ENCODE assay signal across 8 cellular contexts in genomic region chr2:30422437-30422805, GRCh38. TPM values are rescaled to one million over a fixed set of nuclear protein-coding genes. Genes with fewer than 3 reads are reported as not detected.
DNase-seq lines count a peak whose midpoint lies in the region; ATAC-seq and TF ChIP-seq lines count a peak whose summit lies in the region.

No MANE protein-coding gene starts in this region.

- no peak overlapping the region for H3K4ac ChIP-seq in neuronal stem cell (ENCODE audit: low read length)

- H2BK5ac ChIP-seq in neuronal stem cell (ENCODE audit: low read length), result no peak overlapping the region

- H2BK12ac ChIP-seq in neuronal stem cell (ENCODE audit: low read length), result no peak overlapping the region

- H3K27ac ChIP-seq in neuronal stem cell (replicated peaks; ENCODE audit: low read length), result no peak overlapping the region

- no peak overlapping the region for H2BK120ac ChIP-seq in neuronal stem cell (ENCODE audit: low read depth, low read length)

- no peak overlapping the region for H3K14ac ChIP-seq in neuronal stem cell (ENCODE audit: low read length)

- no peak overlapping the region for H4K91ac ChIP-seq in neuronal stem cell (ENCODE audit: low read depth, low read length, poor library complexity)

- no peaks in the 10 kb centered on the region for H3K27me3 ChIP-seq in neuronal stem cell (ENCODE audit: control insufficient read depth in 3 of 3, insufficient read depth in 3 of 3, low read depth in 1 of 3, low read length in 3 of 3)

- H3K4me2 ChIP-seq in neuronal stem cell (ENCODE audit: insufficient read depth, low read length, poor library complexity, severe bottlenecking), result no peak overlapping the region

- DNase-seq in activated CD8-positive, alpha-beta memory T cell treated with anti-CD3 and anti-CD28 coated beads for 1 hour (ENCODE audit: extremely low read depth in 1 of 2, low read depth in 1 of 2), result peak; percentile 43 to 54
- DNase-seq in fibroblast of the conjunctiva (ENCODE audit: low read depth) (peak; percentile 72), HEK293T (ENCODE audit: extremely low spot score) (no peak), neuronal stem cell (ENCODE audit: low spot score) (no peak), NAMALWA (ENCODE audit: low spot score) (no peak)
- peak; percentile 84 to 85 for DNase-seq in stimulated activated CD4-positive, alpha-beta T cell treated with anti-CD3 and anti-CD28 coated beads, Interleukin-15, amount 100 ng/mL, for 48 hours (ENCODE audit: low read depth in 2 of 2)

- H3K23ac ChIP-seq in neuronal stem cell (ENCODE audit: low read depth, low read length, poor library complexity), result no peak overlapping the region

- POLR2A ChIA-PET in HEK293T (lab: Yijun Ruan, JAX), result interaction anchor here (0.9 to 2.1 kb wide), 3 partner anchors 15 to 28 kb away, joined by 3 to 12 read pairs (median 4); partner anchors contain the start of gene LCLAT1

- H3K18ac ChIP-seq in neuronal stem cell (ENCODE audit: low read length), result no peak overlapping the region

- H2AK5ac ChIP-seq in neuronal stem cell (ENCODE audit: low read depth, low read length), result no peak overlapping the region

- no peaks in the 10 kb centered on the region for H3K9me3 ChIP-seq in neuronal stem cell (replicated peaks in 1 of 2; ENCODE audit: control insufficient read depth in 2 of 2, insufficient read depth in 1 of 2, low read depth in 1 of 2, low read length in 2 of 2)

- H2BK15ac ChIP-seq in neuronal stem cell (ENCODE audit: low read length), result no peak overlapping the region

- no peaks in the 10 kb centered on the region for H3K79me1 ChIP-seq in neuronal stem cell (ENCODE audit: low read depth, low read length)

- H3K9ac ChIP-seq in neuronal stem cell (ENCODE audit: low read depth, low read length, poor library complexity), result no peak overlapping the region

- H4K8ac ChIP-seq in neuronal stem cell (ENCODE audit: low read depth, low read length), result no peak overlapping the region

- peak overlapping the region in 1 of 2 donors; percentile 10 for H3K4me3 ChIP-seq in neuronal stem cell (ENCODE audit: low read length in 2 of 2)

- CTCF ChIA-PET in HEK293T (lab: Yijun Ruan, JAX), result interaction anchor here (1.2 to 1.3 kb wide), 2 partner anchors 9 to 290 kb away, joined by 3 read pairs; no protein-coding TSS in a partner anchor

- no CpG with 5 or more reads among the region's 4 CpGs for WGBS in neuronal stem cell (ENCODE audit: extremely low coverage in 2 of 2, insufficient read length in 2 of 2, insufficient replicate concordance in 1 of 2), 2 donors

- H2AFZ ChIP-seq in neuronal stem cell (ENCODE audit: low read length), result no peak overlapping the region

- peaks cover 2 to 17% of the 10 kb centered on the region in 2 donors for H3K4me1 ChIP-seq in neuronal stem cell (ENCODE audit: control insufficient read depth in 2 of 2, insufficient read depth in 1 of 2, low read depth in 1 of 2, low read length in 2 of 2)

- H3K36me3 ChIP-seq in neuronal stem cell (replicated peaks in 1 of 2; ENCODE audit: control insufficient read depth in 2 of 2, insufficient read depth in 2 of 2, low read length in 2 of 2), result no peaks in the 10 kb centered on the region

- peak; percentile 83 for ATAC-seq in GM18520 (IDR thresholded peaks at IDR 0.05; ENCODE audit: unreplicated experiment)
- ATAC-seq in HG03469 (IDR thresholded peaks at IDR 0.05; ENCODE audit: unreplicated experiment), result peak; percentile 72

TF ChIP-seq in HEK293T, 16 proteins besides CTCF, POLR2A, EP300 and RAD21:
- TF ChIP-seq SP1 (IDR thresholded peaks at IDR 0.05) (no peak), FOXK2 (IDR thresholded peaks at IDR 0.05) (no peak), L3MBTL2 (conservative IDR thresholded peaks at IDR 0.05) (no peak), HDGF (IDR thresholded peaks at IDR 0.05; ENCODE audit: borderline replicate concordance) (no peak), FOXM1 (IDR thresholded peaks at IDR 0.05; ENCODE audit: borderline replicate concordance) (no peak)

RNA-seq across cellular contexts. Expression of gene LCLAT1, which starts 24.6 kb away (rescaled TPM):
- polyA plus RNA-seq in neuronal stem cell (2013, experiment 1 of 2), result 10.0 TPM
- 10.5 TPM for polyA plus RNA-seq in neuronal stem cell (2013, experiment 2 of 2)

Comparison
In these comparisons a context has a peak if more than half of its experiments do, and no peak if none do; other contexts are left out.
1. DNase-seq: peak in activated CD8-positive, alpha-beta memory T cell treated with anti-CD3 and anti-CD28 coated beads for 1 hour (2 of 2), fibroblast of the conjunctiva (single experiment) and stimulated activated CD4-positive, alpha-beta T cell treated with anti-CD3 and anti-CD28 coated beads, Interleukin-15, amount 100 ng/mL, for 48 hours (2 of 2); none in HEK293T (single experiment), neuronal stem cell (single experiment) and NAMALWA (single experiment).